29 cellular contexts compared by ENCODE assay signal in genomic region chr21:33647560-33647959, GRCh38.
"Had no signal": no experiment of that assay in that cellular context is flagged by ENCODE, and none has a peak within 500 bp of the region (broad histone marks: within the 10 kb centered on the region; RNA-seq: fewer than 3 reads in every experiment).

No MANE protein-coding gene starts in this region.

- H3K27ac Mint-ChIP-seq: naive B cell; naive thymus-derived CD8-positive, alpha-beta T cell; natural killer cell treated with Interleukin-12 subunit alpha and Interleukin-12 subunit beta and Interleukin-15 and Interleukin-18, amount 100 ng/mL, for 72 hours; nephron progenitor cell; stimulated activated effector memory CD8-positive, alpha-beta T cell treated with anti-CD3 and anti-CD28 coated beads, Interleukin-12 subunit alpha, Interleukin-12 subunit beta, amount 100 ng/mL, for 72 hours; stimulated activated naive B cell treated with anti-CD40 and anti-IgM and Interleukin-4, amounts not matched to agents 10 μg/mL and 1 μg/mL and 100 μg/mL, for 72 hours; stimulated activated naive CD8-positive, alpha-beta T cell treated with anti-CD3 and anti-CD28 coated beads, Interleukin-15, Interleukin-2, amounts not matched to agents 100 ng/mL and 50 ng/mL, for 24 hours had no signal

- H3K27me3 ChIP-seq: pancreas, right lobe of liver, sigmoid colon, stomach, suprapubic skin, testis, tibial artery, transverse colon, upper lobe of left lung, vagina had no signal

- H3K9me3 Mint-ChIP-seq: naive B cell; naive thymus-derived CD8-positive, alpha-beta T cell; natural killer cell treated with Interleukin-12 subunit alpha and Interleukin-12 subunit beta and Interleukin-15 and Interleukin-18, amount 100 ng/mL, for 72 hours; neural crest cell; stimulated activated effector memory CD8-positive, alpha-beta T cell treated with anti-CD3 and anti-CD28 coated beads, Interleukin-12 subunit alpha, Interleukin-12 subunit beta, amount 100 ng/mL, for 72 hours; stimulated activated naive B cell treated with anti-CD40 and anti-IgM and Interleukin-4, amounts not matched to agents 10 μg/mL and 1 μg/mL and 100 μg/mL, for 72 hours; stimulated activated naive CD8-positive, alpha-beta T cell treated with anti-CD3 and anti-CD28 coated beads, Interleukin-15, Interleukin-2, amounts not matched to agents 100 ng/mL and 50 ng/mL, for 24 hours had no signal

- H3K36me3 ChIP-seq: neutrophil, pancreas, right lobe of liver, sigmoid colon, stomach, suprapubic skin, tibial artery, transverse colon, upper lobe of left lung, vagina had no signal

- H3K27ac ChIP-seq: neutrophil, pancreas, psoas muscle, right lobe of liver, sigmoid colon, stomach, suprapubic skin, testis, tibial artery, transverse colon, upper lobe of left lung, vagina had no signal

- H3K36me3 Mint-ChIP-seq: naive B cell; naive thymus-derived CD8-positive, alpha-beta T cell; natural killer cell treated with Interleukin-12 subunit alpha and Interleukin-12 subunit beta and Interleukin-15 and Interleukin-18, amount 100 ng/mL, for 72 hours; stimulated activated effector memory CD8-positive, alpha-beta T cell treated with anti-CD3 and anti-CD28 coated beads, Interleukin-12 subunit alpha, Interleukin-12 subunit beta, amount 100 ng/mL, for 72 hours; stimulated activated naive B cell treated with anti-CD40 and anti-IgM and Interleukin-4, amounts not matched to agents 10 μg/mL and 1 μg/mL and 100 μg/mL, for 72 hours had no signal

- H3K9me3 ChIP-seq: neutrophil, pancreas, psoas muscle, right lobe of liver, sigmoid colon, stomach, suprapubic skin, testis, tibial artery, transverse colon, upper lobe of left lung, vagina had no signal

- H3K4me3 Mint-ChIP-seq: naive B cell; naive thymus-derived CD8-positive, alpha-beta T cell; natural killer cell treated with Interleukin-12 subunit alpha and Interleukin-12 subunit beta and Interleukin-15 and Interleukin-18, amount 100 ng/mL, for 72 hours; nephron progenitor cell; neural crest cell; stimulated activated effector memory CD8-positive, alpha-beta T cell treated with anti-CD3 and anti-CD28 coated beads, Interleukin-12 subunit alpha, Interleukin-12 subunit beta, amount 100 ng/mL, for 72 hours; stimulated activated naive B cell treated with anti-CD40 and anti-IgM and Interleukin-4, amounts not matched to agents 10 μg/mL and 1 μg/mL and 100 μg/mL, for 72 hours; stimulated activated naive CD8-positive, alpha-beta T cell treated with anti-CD3 and anti-CD28 coated beads, Interleukin-15, Interleukin-2, amounts not matched to agents 100 ng/mL and 50 ng/mL, for 24 hours had no signal

- H3K4me3 ChIP-seq: pancreas, psoas muscle, right lobe of liver, sigmoid colon, stomach, suprapubic skin, testis, tibial artery, transverse colon, upper lobe of left lung, vagina had no signal

- DNase-seq: naive B cell; naive thymus-derived CD8-positive, alpha-beta T cell; nephron progenitor cell; nucleus accumbens; pancreas; psoas muscle; right cardiac atrium; right lobe of liver; sigmoid colon; small intestine; stimulated activated CD4-positive, alpha-beta T cell treated with anti-CD3 and anti-CD28 coated beads, Interleukin-15, amount 100 ng/mL, for 24 hours; stimulated activated CD4-positive, alpha-beta T cell treated with anti-CD3 and anti-CD28 coated beads, Interleukin-2, amount 100 ng/mL, for 24 hours; stimulated activated CD4-positive, alpha-beta T cell treated with anti-CD3 and anti-CD28 coated beads, Interleukin-2, amount 100 ng/mL, for 48 hours; stimulated activated CD4-positive, alpha-beta T cell treated with anti-CD3 and anti-CD28 coated beads, Interleukin-4, amount 100 ng/mL, for 24 hours; stimulated activated naive B cell treated with anti-CD40 and anti-IgM and Interleukin-4, amounts not matched to agents 10 μg/mL and 1 μg/mL and 100 μg/mL, for 72 hours; stimulated activated naive CD4-positive, alpha-beta T cell treated with Interleukin-2 at 50 U/mL for 16 hours; stomach; substantia nigra; testis; tibial artery; transverse colon; upper lobe of left lung had no signal
